Comparison of ENCODE assay signal across 20 cellular contexts in the genomic region with DNA sequence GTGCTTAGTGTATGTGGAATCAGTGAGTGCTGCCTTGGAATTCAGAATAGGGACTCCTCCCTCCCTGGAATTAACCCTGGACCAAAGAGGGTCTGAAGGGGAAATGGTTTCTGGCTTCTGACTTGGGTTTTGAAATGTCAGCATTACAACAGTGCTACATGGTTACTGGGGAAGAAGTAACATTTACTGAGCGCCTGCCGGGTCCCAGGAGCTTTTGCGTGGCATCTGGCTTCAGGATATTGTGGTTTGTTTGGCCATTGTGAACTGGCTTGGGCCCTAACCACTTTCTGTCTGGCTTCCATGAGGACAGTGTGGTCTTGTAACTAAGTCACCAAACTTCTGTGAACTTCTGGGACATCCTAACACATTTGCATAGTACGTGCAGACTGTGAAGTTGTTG. TPM values are rescaled to one million over a fixed set of nuclear protein-coding genes. Genes with fewer than 3 reads are reported as not detected.
DNase-seq lines count a peak whose midpoint lies in the region; TF ChIP-seq lines count a peak whose summit lies in the region.
"Had no signal": no experiment of that assay in that cellular context is flagged by ENCODE, and none has a peak within 500 bp of the region (broad histone marks: within the 10 kb centered on the region; RNA-seq: fewer than 3 reads in every experiment).

No MANE protein-coding gene starts in this region.

- H3K9me2 ChIP-seq in MM.1S (replicated peaks; ENCODE audit: insufficient read depth, low read length): no peaks in the 10 kb centered on the region

- dilution Hi-C loops in mammary epithelial cell (cut with HindIII; ENCODE audit: low sequenced_read_pairs): no loop called here

- no peak overlapping the region for H3K4me3 Mint-ChIP-seq in chondrocyte (ENCODE audit: unreplicated experiment)
- H3K4me3 Mint-ChIP-seq: activated naive CD8-positive, alpha-beta T cell treated with anti-CD3 and anti-CD28 coated beads, Interleukin-2, amount 10 ng/mL, durations not matched to agents 7 days and 5 days; activated T-cell treated with anti-CD3 and anti-CD28 coated beads, Interleukin-2, amount 50 U/mL, for 24 hours; central memory CD8-positive, alpha-beta T cell; mesothelial cell of epicardium; stimulated activated naive CD8-positive, alpha-beta T cell treated with anti-CD3 and anti-CD28 coated beads, Interleukin-15, amount 100 ng/mL, for 72 hours had no signal

- no peaks in the 10 kb centered on the region for H3K27me3 Mint-ChIP-seq in chondrocyte (ENCODE audit: low read depth)

- 38% methylated on average over 4 of the region's 4 CpGs for WGBS in mammary epithelial cell (ENCODE audit: low coverage, missing lambda C conversion rate)

- DNase-seq in LHCN-M2 (ENCODE audit: low read depth): peak; percentile 57
- DNase-seq in chondrocyte (ENCODE audit: low spot score): no peak
- DNase-seq in substantia nigra (lab: John Stamatoyannopoulos, UW): no peak
- DNase-seq in NCI-H82 (lab: John Stamatoyannopoulos, UW): no peak
- no peak for DNase-seq in stimulated activated CD4-positive, alpha-beta T cell treated with anti-CD3 and anti-CD28 coated beads, Interleukin-4, amount 100 ng/mL, for 4 hours
- no peak for DNase-seq in MM.1S
- no peak for DNase-seq in mammary epithelial cell
- DNase-seq: activated CD4-positive, alpha-beta T cell treated with anti-CD3 and anti-CD28 coated beads, Interleukin-2, amount 50 U/mL, for 4 hours; activated naive CD8-positive, alpha-beta T cell treated with anti-CD3 and anti-CD28 coated beads, Interleukin-2, amount 10 ng/mL, durations not matched to agents 7 days and 5 days; activated T-cell treated with anti-CD3 and anti-CD28 coated beads, Interleukin-2, amount 50 U/mL, for 24 hours; C1 segment of cervical spinal cord; GM23248; head of caudate nucleus; NCI-H1694; NCI-H226; stimulated activated naive CD8-positive, alpha-beta T cell treated with anti-CD3 and anti-CD28 coated beads, Interleukin-15, amount 100 ng/mL, for 72 hours had no signal

- H4K20me1 ChIP-seq in MM.1S (ENCODE audit: insufficient read depth, low read length) (no peaks in the 10 kb centered on the region), mammary epithelial cell (ENCODE audit: insufficient read depth, low read length) (no peaks in the 10 kb centered on the region)

- H3K27ac ChIP-seq in muscle layer of colon (ENCODE audit: low read depth, low read length) (peak overlapping the region; percentile 95), substantia nigra (ENCODE audit: low read depth, low read length, poor library complexity, severe bottlenecking) (peak overlapping the region; percentile 39), MM.1S (ENCODE audit: low read length) (no peak overlapping the region), mammary epithelial cell (ENCODE audit: insufficient read depth, low read depth, low read length) (no peak overlapping the region)
- H3K27ac ChIP-seq: GM23248 had no signal

- no peaks in the 10 kb centered on the region for H3K36me3 Mint-ChIP-seq in chondrocyte (ENCODE audit: low read depth)
- H3K36me3 Mint-ChIP-seq: activated naive CD8-positive, alpha-beta T cell treated with anti-CD3 and anti-CD28 coated beads, Interleukin-2, amount 10 ng/mL, durations not matched to agents 7 days and 5 days; mesothelial cell of epicardium had no signal

- H3K4me2 ChIP-seq in MM.1S (ENCODE audit: low read depth, low read length) (no peak overlapping the region), mammary epithelial cell (ENCODE audit: insufficient read depth, low read depth, low read length) (no peak overlapping the region)

- H3F3A ChIP-seq in MM.1S (ENCODE audit: insufficient read depth, low read length): no peaks in the 10 kb centered on the region

- in situ Hi-C loops in mammary epithelial cell (cut with MboI; ENCODE audit: low sequenced_read_pairs in 2 of 2): no loop called here

- H3K9ac ChIP-seq in muscle layer of colon (ENCODE audit: low read length): no peak overlapping the region
- H3K9ac ChIP-seq in MM.1S (ENCODE audit: low read length): no peak overlapping the region
- no peak overlapping the region for H3K9ac ChIP-seq in mammary epithelial cell (ENCODE audit: insufficient read depth, low read length)
- H3K9ac ChIP-seq: GM23248 had no signal

- H3K4me1 ChIP-seq in muscle layer of colon (ENCODE audit: insufficient read depth, low read length) (peaks cover 56% of the 10 kb centered on the region), MM.1S (ENCODE audit: low read length) (no peaks in the 10 kb centered on the region), mammary epithelial cell (ENCODE audit: insufficient read depth, low read length) (no peaks in the 10 kb centered on the region)

- H3K36me3 ChIP-seq in muscle layer of colon (ENCODE audit: insufficient read depth, low read length) (no peaks in the 10 kb centered on the region), MM.1S (replicated peaks; ENCODE audit: insufficient read depth, low read length) (no peaks in the 10 kb centered on the region), mammary epithelial cell (ENCODE audit: insufficient read depth, low read length) (no peaks in the 10 kb centered on the region)

- H2AFZ ChIP-seq in MM.1S (ENCODE audit: low read length) (no peak overlapping the region), mammary epithelial cell (ENCODE audit: low read depth, low read length) (no peak overlapping the region)
- H2AFZ ChIP-seq: GM23248 had no signal

- no TSS peak for BruUV-seq in mammary epithelial cell (replicated peaks; lab: Mats Ljungman, UMichigan)

- H3K4me1 Mint-ChIP-seq in chondrocyte (ENCODE audit: low read depth): peaks cover 70% of the 10 kb centered on the region
- H3K4me1 Mint-ChIP-seq: central memory CD8-positive, alpha-beta T cell; stimulated activated naive CD8-positive, alpha-beta T cell treated with anti-CD3 and anti-CD28 coated beads, Interleukin-15, amount 100 ng/mL, for 72 hours had no signal

- no peaks in the 10 kb centered on the region for H3K9me3 Mint-ChIP-seq in chondrocyte (ENCODE audit: low read depth)
- H3K9me3 Mint-ChIP-seq: activated naive CD8-positive, alpha-beta T cell treated with anti-CD3 and anti-CD28 coated beads, Interleukin-2, amount 10 ng/mL, durations not matched to agents 7 days and 5 days; activated T-cell treated with anti-CD3 and anti-CD28 coated beads, Interleukin-2, amount 50 U/mL, for 24 hours; central memory CD8-positive, alpha-beta T cell; mesothelial cell of epicardium; stimulated activated naive CD8-positive, alpha-beta T cell treated with anti-CD3 and anti-CD28 coated beads, Interleukin-15, amount 100 ng/mL, for 72 hours had no signal

- intact Hi-C loops in mammary epithelial cell (cut with micrococcal nuclease): no loop called here

- H3K27me3 ChIP-seq in muscle layer of colon (ENCODE audit: control insufficient read depth in 1 of 2, insufficient read depth in 2 of 2, low read length in 2 of 2): no peaks in the 10 kb centered on the region
- H3K27me3 ChIP-seq in MM.1S (replicated peaks; ENCODE audit: insufficient read depth, low read length): peaks cover 8% of the 10 kb centered on the region
- peaks cover 5% of the 10 kb centered on the region for H3K27me3 ChIP-seq in mammary epithelial cell (ENCODE audit: insufficient read depth, low read length)

- H3K79me2 ChIP-seq in MM.1S (ENCODE audit: low read length): no peaks in the 10 kb centered on the region
- no peaks in the 10 kb centered on the region for H3K79me2 ChIP-seq in mammary epithelial cell (ENCODE audit: insufficient read depth, low read length)

- H3K9me3 ChIP-seq in muscle layer of colon (ENCODE audit: low read length) (no peaks in the 10 kb centered on the region), MM.1S (replicated peaks; ENCODE audit: insufficient read depth, low read length) (no peaks in the 10 kb centered on the region), mammary epithelial cell (replicated peaks; ENCODE audit: insufficient read depth, low read length) (no peaks in the 10 kb centered on the region)

- TF ChIP-seq CTCF in chondrocyte (IDR thresholded peaks at IDR 0.05) (no peak), MM.1S (IDR thresholded peaks at IDR 0.05; ENCODE audit: low read length) (no peak), mammary epithelial cell (conservative IDR thresholded peaks at IDR 0.05 in 1 of 2, IDR thresholded peaks at IDR 0.05 in 1 of 2; ENCODE audit: extremely low read depth in 1 of 2, insufficient read depth in 1 of 2, low read depth in 1 of 2, low read length in 2 of 2) (no peak)

- peak overlapping the region; percentile 79 for H3K27ac Mint-ChIP-seq in chondrocyte (ENCODE audit: unreplicated experiment)
- H3K27ac Mint-ChIP-seq: activated naive CD8-positive, alpha-beta T cell treated with anti-CD3 and anti-CD28 coated beads, Interleukin-2, amount 10 ng/mL, durations not matched to agents 7 days and 5 days; activated T-cell treated with anti-CD3 and anti-CD28 coated beads, Interleukin-2, amount 50 U/mL, for 24 hours; mesothelial cell of epicardium had no signal

- CTCF ChIA-PET in mammary epithelial cell (lab: Charles Lee; ENCODE audit: low non-redundant PET): no interaction called here

- H3K4me3 ChIP-seq in muscle layer of colon (ENCODE audit: low read depth in 1 of 2, low read length in 2 of 2) (no peak overlapping the region), MM.1S (ENCODE audit: low read length) (no peak overlapping the region), mammary epithelial cell (replicated peaks in 1 of 3; ENCODE audit: insufficient read depth in 1 of 3, low read depth in 2 of 3, low read length in 3 of 3) (no peak overlapping the region)
- H3K4me3 ChIP-seq: GM23248 had no signal

RNA-seq across cellular contexts. Expression of gene TSPAN15, which starts 21.3 kb away (rescaled TPM):
- total RNA-seq in LHCN-M2 (2014; rRNA removed): 1.5 and 2.0 TPM in 2 replicates
- polyA plus RNA-seq in LHCN-M2 (2012): 2.4 TPM
- 1.7 to 11.1 TPM (median 8.9 TPM) in 3 replicates for total RNA-seq in chondrocyte
- total RNA-seq in mammary epithelial cell: 1 to 10 TPM in 1 of 2 donors, under 1 TPM in 1; 0.64 to 1.5 TPM
- polyA plus RNA-seq in mammary epithelial cell: 1.8 TPM
- not detected for polyA minus RNA-seq in mammary epithelial cell
- total RNA-seq: GM23248 had no signal

RNA-seq across cellular contexts. Expression of gene TACR2, which starts 55.8 kb away (rescaled TPM):
- total RNA-seq in LHCN-M2 (2014; rRNA removed): 0.29 TPM in 1 of 2 replicates, not detected in the other
- polyA plus RNA-seq in LHCN-M2 (2012): 0.77 TPM
- total RNA-seq in chondrocyte: not detected in 3 replicates
- total RNA-seq in mammary epithelial cell: not detected
- 0.08 TPM for polyA plus RNA-seq in mammary epithelial cell
- not detected for polyA minus RNA-seq in mammary epithelial cell
- total RNA-seq: activated naive CD8-positive, alpha-beta T cell treated with anti-CD3 and anti-CD28 coated beads, Interleukin-2, amount 10 ng/mL, durations not matched to agents 7 days and 5 days; endothelial cell of umbilical vein; mesothelial cell of epicardium had no signal

Comparison
In these comparisons a context has a peak if more than half of its experiments do, and no peak if none do; other contexts are left out.
1. H3K27ac ChIP-seq: peak in muscle layer of colon (single experiment) and substantia nigra (single experiment); none in MM.1S (single experiment) and mammary epithelial cell (single experiment).